Comparison of ENCODE assay signal across 21 cellular contexts in genomic region chr2:109433486-109433885, GRCh38.
DNase-seq lines count a peak whose midpoint lies in the region; ATAC-seq, FAIRE-seq and TF ChIP-seq lines count a peak whose summit lies in the region.
"Had no signal": no experiment of that assay in that cellular context is flagged by ENCODE, and none has a peak within 500 bp of the region (broad histone marks: within the 10 kb centered on the region; RNA-seq: fewer than 3 reads in every experiment).

No MANE protein-coding gene starts in this region.

- no peak for ATAC-seq in upper lobe of right lung
- ATAC-seq in GM21360 (IDR thresholded peaks at IDR 0.05; ENCODE audit: unreplicated experiment), result no peak
- ATAC-seq in GM18868 (IDR thresholded peaks at IDR 0.05; ENCODE audit: unreplicated experiment), result no peak
- ATAC-seq: A549, HepG2 had no signal

- TF ChIP-seq POLR2A in vagina (IDR thresholded peaks at IDR 0.05), result no peak

- H3K9me3 ChIP-seq in kidney (ENCODE audit: control insufficient read depth in 1 of 2, low read length in 2 of 2) (no peaks in the 10 kb centered on the region), upper lobe of right lung (no peaks in the 10 kb centered on the region), vagina (no peaks in the 10 kb centered on the region)
- H3K9me3 ChIP-seq: A549 had no signal

- no peaks in the 10 kb centered on the region for H3K36me3 ChIP-seq in kidney (ENCODE audit: control insufficient read depth in 1 of 2, insufficient read depth in 2 of 2, low read length in 2 of 2)
- no peaks in the 10 kb centered on the region for H3K36me3 ChIP-seq in upper lobe of right lung
- no peaks in the 10 kb centered on the region for H3K36me3 ChIP-seq in vagina

- DNase-seq in activated effector memory CD4-positive, alpha-beta T cell treated with anti-CD3 and anti-CD28 coated beads, Interleukin-2, amount 50 U/mL, for 16 hours, result peak; percentile 41
- no peak for DNase-seq in activated effector memory CD4-positive, alpha-beta T cell treated with Interleukin-2 at 50 U/mL for 16 hours
- DNase-seq in kidney (peak; percentile 29), posterior vena cava (ENCODE audit: low spot score) (peak; percentile 69), upper lobe of right lung (peak; percentile 30), vagina (ENCODE audit: extremely low spot score in 2 of 2) (no peak)
- DNase-seq: AML-193; CD4-positive, alpha-beta memory T cell; DMS153; DMS79; GDM1; H9 had no signal

- H3K27me3 ChIP-seq in upper lobe of right lung, result no peaks in the 10 kb centered on the region
- no peaks in the 10 kb centered on the region for H3K27me3 ChIP-seq in vagina

- H3K4me3 ChIP-seq in kidney (ENCODE audit: low read length in 2 of 2) (no peak overlapping the region), upper lobe of right lung (no peak overlapping the region), vagina (no peak overlapping the region)
- H3K4me3 ChIP-seq: A549 had no signal

- H3K9ac ChIP-seq in kidney (ENCODE audit: low read length in 2 of 2), result no peak overlapping the region

- no peak for FAIRE-seq in kidney (lab: Jason Lieb, UNC)
- FAIRE-seq: A549, GM12892, GM18507, H1, HepG2 had no signal

- H3K27ac ChIP-seq in kidney (ENCODE audit: low read depth in 2 of 2, low read length in 2 of 2), result no peak overlapping the region
- no peak overlapping the region for H3K27ac ChIP-seq in upper lobe of right lung
- H3K27ac ChIP-seq in vagina, result no peak overlapping the region
- H3K27ac ChIP-seq: 22Rv1, A549, C4-2B had no signal

- no peak for TF ChIP-seq CTCF in kidney (IDR thresholded peaks at IDR 0.05; ENCODE audit: borderline replicate concordance, extremely low read depth, insufficient read depth)
- no peak for TF ChIP-seq CTCF in upper lobe of right lung (IDR thresholded peaks at IDR 0.05)
- TF ChIP-seq CTCF in vagina (IDR thresholded peaks at IDR 0.05), result no peak

- intact Hi-C loops in kidney (cut with DNase I) (no loop called here), posterior vena cava (cut with DNase I) (no loop called here), upper lobe of right lung (cut with DNase I) (no loop called here), vagina (cut with DNase I) (no loop called here)

- no peaks in the 10 kb centered on the region for H3K4me1 ChIP-seq in kidney (ENCODE audit: control insufficient read depth in 1 of 2, insufficient read depth in 1 of 2, low read depth in 1 of 2, low read length in 2 of 2)
- H3K4me1 ChIP-seq in upper lobe of right lung, result no peaks in the 10 kb centered on the region
- H3K4me1 ChIP-seq in vagina, result no peaks in the 10 kb centered on the region
- H3K4me1 ChIP-seq: A549 had no signal

Comparison
In these comparisons a context has a peak if more than half of its experiments do, and no peak if none do; other contexts are left out.
1. DNase-seq: peak in activated effector memory CD4-positive, alpha-beta T cell treated with anti-CD3 and anti-CD28 coated beads, Interleukin-2, amount 50 U/mL, for 16 hours (single experiment), kidney (single experiment), posterior vena cava (single experiment) and upper lobe of right lung (single experiment); none in activated effector memory CD4-positive, alpha-beta T cell treated with Interleukin-2 at 50 U/mL for 16 hours (single experiment) and vagina (0 of 2).